Comparison of ENCODE assay signal across 17 cellular contexts in the genomic region with DNA sequence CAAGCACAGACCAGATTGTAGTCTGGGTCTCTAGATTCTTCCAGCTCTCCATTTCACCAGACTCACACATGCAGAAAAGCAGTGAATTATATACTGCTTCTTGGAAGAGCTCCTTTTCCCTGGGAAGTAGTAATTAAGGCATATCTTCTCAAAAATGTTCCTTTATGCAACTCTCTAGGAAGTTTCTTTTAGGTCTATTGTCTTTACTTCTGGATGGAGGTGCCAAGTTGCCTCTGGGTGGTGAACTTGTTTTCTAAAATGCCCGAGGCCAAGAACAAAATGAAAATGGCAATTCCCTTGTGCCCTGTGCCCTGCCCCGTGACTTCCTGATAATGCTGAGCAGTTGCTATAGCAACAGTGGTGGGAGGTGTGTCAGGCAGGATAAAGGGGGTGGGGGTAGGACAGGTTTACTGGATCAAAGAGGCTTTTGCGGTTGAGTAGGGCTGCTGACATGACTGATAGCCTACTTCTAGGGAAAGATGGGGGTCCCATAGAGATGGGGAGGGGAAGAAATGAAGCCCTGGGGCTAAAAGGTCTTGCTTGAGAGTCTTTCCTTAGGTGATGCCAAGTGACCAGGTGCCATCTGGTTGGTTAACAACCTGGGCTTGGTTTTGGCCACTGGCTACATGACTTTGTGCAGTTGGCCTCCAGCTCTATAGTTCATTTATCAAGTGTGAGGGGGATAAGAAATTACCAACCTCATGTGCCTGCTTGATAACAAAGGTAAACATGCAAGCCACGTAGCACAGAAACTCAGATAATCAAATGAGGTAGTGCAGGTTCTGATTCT. TPM values are rescaled to one million over a fixed set of nuclear protein-coding genes. Genes with fewer than 3 reads are reported as not detected.
DNase-seq lines count a peak whose midpoint lies in the region; ATAC-seq and TF ChIP-seq lines count a peak whose summit lies in the region.
"Had no signal": no experiment of that assay in that cellular context is flagged by ENCODE, and none has a peak within 500 bp of the region (broad histone marks: within the 10 kb centered on the region; RNA-seq: fewer than 3 reads in every experiment).

No MANE protein-coding gene starts in this region.

- H3K4me3 ChIP-seq in mucosa of stomach (ENCODE audit: low read length), result no peak overlapping the region
- H3K4me3 ChIP-seq: transverse colon had no signal

- H3K4me1 Mint-ChIP-seq in brain (peaks cover 79% of the 10 kb centered on the region), type B pancreatic cell (ENCODE audit: unreplicated experiment) (peaks cover 47% of the 10 kb centered on the region)

- ATAC-seq in Right ventricle myocardium inferior (no peak), HG02571 (IDR thresholded peaks at IDR 0.05; ENCODE audit: unreplicated experiment) (no peak)

- H3K4me1 ChIP-seq in mucosa of stomach (ENCODE audit: control insufficient read depth, insufficient read depth, low read length), result peaks cover 54% of the 10 kb centered on the region

- DNase-seq in Right ventricle myocardium inferior (ENCODE audit: missing footprints), result peak; percentile 13
- DNase-seq in cardiac septum (ENCODE audit: low spot score), result no peak
- DNase-seq in type B pancreatic cell (ENCODE audit: extremely low spot score, unreplicated experiment), result no peak
- DNase-seq in NCI-H1694 (lab: John Stamatoyannopoulos, UW), result no peak
- no peak for DNase-seq in germinal center (ENCODE audit: low spot score)
- DNase-seq: erythroblast, HFFc6, NCI-H2171 treated with DMSO at 0.1 percent for 48 hours, OCI-M1, transverse colon had no signal

- H3K9ac ChIP-seq in mucosa of stomach (ENCODE audit: low read length), result peak overlapping the region; percentile 58

- H3K36me3 ChIP-seq in mucosa of stomach (ENCODE audit: control insufficient read depth, insufficient read depth, low read length), result no peaks in the 10 kb centered on the region
- H3K36me3 ChIP-seq: transverse colon had no signal

- peak overlapping the region; percentile 23 to 67 (median 29) for H3K4me3 Mint-ChIP-seq in brain
- H3K4me3 Mint-ChIP-seq in type B pancreatic cell, result peak overlapping the region; percentile 61
- H3K4me3 Mint-ChIP-seq: activated naive CD4-positive, alpha-beta T cell treated with anti-CD3 and anti-CD28 coated beads, Interleukin-2, amount 50 U/mL, for 24 hours; central memory CD8-positive, alpha-beta T cell; HFFc6 had no signal

- H3K9me3 Mint-ChIP-seq in brain, result peaks cover 0 to 3% (median 1%) of the 10 kb centered on the region in 5 experiments
- H3K9me3 Mint-ChIP-seq in type B pancreatic cell, result peaks cover 9% of the 10 kb centered on the region
- H3K9me3 Mint-ChIP-seq: activated naive CD4-positive, alpha-beta T cell treated with anti-CD3 and anti-CD28 coated beads, Interleukin-2, amount 50 U/mL, for 24 hours; HFFc6 had no signal

- H3K27me3 ChIP-seq in mucosa of stomach (ENCODE audit: control insufficient read depth, insufficient read depth, low read length), result no peaks in the 10 kb centered on the region
- H3K27me3 ChIP-seq: transverse colon had no signal

- H3K27ac Mint-ChIP-seq in brain, result peak overlapping the region; percentile 10 to 96 (median 93)
- peak overlapping the region; percentile 70 for H3K27ac Mint-ChIP-seq in type B pancreatic cell
- H3K27ac Mint-ChIP-seq: activated naive CD4-positive, alpha-beta T cell treated with anti-CD3 and anti-CD28 coated beads, Interleukin-2, amount 50 U/mL, for 24 hours; HFFc6 had no signal

- TF ChIP-seq CTCF in brain (conservative IDR thresholded peaks at IDR 0.05), result no peak
- TF ChIP-seq CTCF in type B pancreatic cell (conservative IDR thresholded peaks at IDR 0.05), result no peak

- H3K36me3 Mint-ChIP-seq in brain (peaks cover 90% of the 10 kb centered on the region), type B pancreatic cell (peaks cover 37% of the 10 kb centered on the region)
- H3K36me3 Mint-ChIP-seq: activated naive CD4-positive, alpha-beta T cell treated with anti-CD3 and anti-CD28 coated beads, Interleukin-2, amount 50 U/mL, for 24 hours had no signal

- H3K27me3 Mint-ChIP-seq in brain, result peaks cover under 1% of the 10 kb centered on the region
- no peaks in the 10 kb centered on the region for H3K27me3 Mint-ChIP-seq in type B pancreatic cell

- intact Hi-C loops in Right ventricle myocardium inferior (cut with DNase I) (no loop called here), cardiac septum (cut with DNase I) (no loop called here)

- H3K9me3 ChIP-seq in mucosa of stomach (ENCODE audit: control insufficient read depth, low read length), result no peaks in the 10 kb centered on the region
- H3K9me3 ChIP-seq: transverse colon had no signal

RNA-seq across cellular contexts. Expression of a gene that starts 11.8 kb away (rescaled TPM):
- total RNA-seq in Right ventricle myocardium inferior (60.1 TPM), cardiac septum (785 TPM), type B pancreatic cell (ENCODE audit: low replicate concordance) (121 and 252 TPM in 2 replicates)
- 233 TPM for polyA plus RNA-seq in brain (ENCODE audit: insufficient read depth, low read depth, low replicate concordance)

RNA-seq across cellular contexts. Expression of a gene that starts 50.3 kb away (rescaled TPM):
- 156 TPM for total RNA-seq in Right ventricle myocardium inferior
- 191 TPM for total RNA-seq in cardiac septum
- 769 TPM for polyA plus RNA-seq in brain (ENCODE audit: insufficient read depth, low read depth, low replicate concordance)
- 51.0 and 245 TPM in 2 replicates for total RNA-seq in type B pancreatic cell (ENCODE audit: low replicate concordance)
- total RNA-seq: HT-29, MCF 10A had no signal
